In genomic region chr6:167828325-167828956, GRCh38 we compare ENCODE assay signal across 8 cellular contexts. TPM values are rescaled to one million over a fixed set of nuclear protein-coding genes. Genes with fewer than 3 reads are reported as not detected.
DNase-seq lines count a peak whose midpoint lies in the region; ATAC-seq and TF ChIP-seq lines count a peak whose summit lies in the region.

No MANE protein-coding gene starts in this region.

- peaks cover 40% of the 10 kb centered on the region for H3K4me1 ChIP-seq in SJSA1 (replicated peaks)
- H3K4me1 ChIP-seq in gastrocnemius medialis = peaks cover 27 to 28% of the 10 kb centered on the region in 2 donors

- intact Hi-C loops in gastrocnemius medialis (cut with DNase I; ENCODE audit: low total_unique reads) = loop anchor here (10.0 kb wide), 2 partner anchors 76 to 344 kb away; no protein-coding TSS in a partner anchor

- H3K4me3 ChIP-seq in SJSA1 (peak overlapping the region; percentile 87), fibroblast of pulmonary artery (replicated peaks; ENCODE audit: low read depth, low read length) (peak overlapping the region; percentile 72), gastrocnemius medialis (peak overlapping the region; percentile 63 to 80 (median 72))

- ATAC-seq in gastrocnemius medialis (no peak), HG03565 (IDR thresholded peaks at IDR 0.05; ENCODE audit: unreplicated experiment) (no peak)

- DNase-seq in NCI-H1092 treated with DMSO at 0.1 percent for 48 hours (lab: John Stamatoyannopoulos, UW) (peak; percentile 20), NCI-H1092 (lab: John Stamatoyannopoulos, UW) (no peak), SJSA1 (ENCODE audit: low read depth in 1 of 2, low spot score in 2 of 2) (no peak), fibroblast of pulmonary artery (ENCODE audit: low read depth) (no peak), gastrocnemius medialis (no peak), HuH-7.5 (ENCODE audit: low spot score) (no peak)
- DNase-seq in NK-92 treated with Interleukin-12 subunit alpha and Interleukin-12 subunit beta, amount 100 ng/mL, for 24 hours (lab: John Stamatoyannopoulos, UW) = no peak

- H3K36me3 ChIP-seq in SJSA1 (peaks cover 3% of the 10 kb centered on the region), gastrocnemius medialis (no peaks in the 10 kb centered on the region)

- no peak overlapping the region for H3K27ac ChIP-seq in SJSA1
- H3K27ac ChIP-seq in gastrocnemius medialis = peak overlapping the region; percentile 61 to 81 (median 71)

- TF ChIP-seq CTCF in fibroblast of pulmonary artery (IDR thresholded peaks at IDR 0.05; ENCODE audit: low read length, missing control alignments) = no peak
- no peak for TF ChIP-seq CTCF in gastrocnemius medialis (IDR thresholded peaks at IDR 0.05 in 4 of 5, conservative IDR thresholded peaks at IDR 0.05 in 1 of 5)

- no peaks in the 10 kb centered on the region for H3K27me3 ChIP-seq in SJSA1 (replicated peaks)
- H3K27me3 ChIP-seq in gastrocnemius medialis = no peaks in the 10 kb centered on the region

- in situ Hi-C loops in gastrocnemius medialis (cut with MboI; ENCODE audit: low sequenced_read_pairs in 4 of 4) = no loop called here

- no peaks in the 10 kb centered on the region; the same call in 1 of the 2 replicates for H3K9me3 ChIP-seq in SJSA1 (replicated peaks)
- no peaks in the 10 kb centered on the region for H3K9me3 ChIP-seq in gastrocnemius medialis

- no peak for TF ChIP-seq POLR2A in gastrocnemius medialis (IDR thresholded peaks at IDR 0.05)

RNA-seq across cellular contexts. Expression of gene AFDN, which starts 1.7 kb away (rescaled TPM):
- total RNA-seq in SJSA1 (2014; rRNA removed; shearing (Covaris generic)) = 88.2 and 118 TPM in 2 replicates
- total RNA-seq in gastrocnemius medialis = 10 to 100 TPM; 22.2 to 66.0 (median 30.0) TPM
